Comparison of ENCODE assay signal across 1 cellular context in the genomic region with DNA sequence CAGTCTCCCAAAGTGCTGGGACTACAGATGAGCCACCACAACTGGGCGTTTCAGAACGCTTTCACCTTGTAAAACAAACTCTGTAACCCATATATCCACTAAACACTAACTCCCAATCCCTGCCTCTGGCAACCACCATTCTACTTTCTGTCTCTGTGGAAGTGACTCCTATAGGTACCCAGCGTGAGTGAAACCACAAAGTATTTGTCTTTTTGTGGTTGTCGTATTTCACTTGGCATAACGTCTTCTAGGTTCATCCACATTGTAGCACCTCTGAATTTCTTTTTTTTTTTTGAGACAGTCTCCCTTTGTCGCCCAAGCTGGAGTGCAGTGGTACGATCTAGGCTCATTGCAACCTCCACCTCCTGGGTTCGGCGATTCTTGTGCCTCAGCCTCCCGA.
TF ChIP-seq lines count a peak whose summit lies in the region.

No MANE protein-coding gene starts in this region.

TF ChIP-seq in WTC11, 78 proteins besides CTCF, POLR2A, EP300 and RAD21 (continued from another document):
- TF ChIP-seq, protein P1, sequence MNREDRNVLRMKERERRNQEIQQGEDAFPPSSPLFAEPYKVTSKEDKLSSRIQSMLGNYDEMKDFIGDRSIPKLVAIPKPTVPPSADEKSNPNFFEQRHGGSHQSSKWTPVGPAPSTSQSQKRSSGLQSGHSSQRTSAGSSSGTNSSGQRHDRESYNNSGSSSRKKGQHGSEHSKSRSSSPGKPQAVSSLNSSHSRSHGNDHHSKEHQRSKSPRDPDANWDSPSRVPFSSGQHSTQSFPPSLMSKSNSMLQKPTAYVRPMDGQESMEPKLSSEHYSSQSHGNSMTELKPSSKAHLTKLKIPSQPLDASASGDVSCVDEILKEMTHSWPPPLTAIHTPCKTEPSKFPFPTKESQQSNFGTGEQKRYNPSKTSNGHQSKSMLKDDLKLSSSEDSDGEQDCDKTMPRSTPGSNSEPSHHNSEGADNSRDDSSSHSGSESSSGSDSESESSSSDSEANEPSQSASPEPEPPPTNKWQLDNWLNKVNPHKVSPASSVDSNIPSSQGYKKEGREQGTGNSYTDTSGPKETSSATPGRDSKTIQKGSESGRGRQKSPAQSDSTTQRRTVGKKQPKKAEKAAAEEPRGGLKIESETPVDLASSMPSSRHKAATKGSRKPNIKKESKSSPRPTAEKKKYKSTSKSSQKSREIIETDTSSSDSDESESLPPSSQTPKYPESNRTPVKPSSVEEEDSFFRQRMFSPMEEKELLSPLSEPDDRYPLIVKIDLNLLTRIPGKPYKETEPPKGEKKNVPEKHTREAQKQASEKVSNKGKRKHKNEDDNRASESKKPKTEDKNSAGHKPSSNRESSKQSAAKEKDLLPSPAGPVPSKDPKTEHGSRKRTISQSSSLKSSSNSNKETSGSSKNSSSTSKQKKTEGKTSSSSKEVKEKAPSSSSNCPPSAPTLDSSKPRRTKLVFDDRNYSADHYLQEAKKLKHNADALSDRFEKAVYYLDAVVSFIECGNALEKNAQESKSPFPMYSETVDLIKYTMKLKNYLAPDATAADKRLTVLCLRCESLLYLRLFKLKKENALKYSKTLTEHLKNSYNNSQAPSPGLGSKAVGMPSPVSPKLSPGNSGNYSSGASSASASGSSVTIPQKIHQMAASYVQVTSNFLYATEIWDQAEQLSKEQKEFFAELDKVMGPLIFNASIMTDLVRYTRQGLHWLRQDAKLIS (CRISPR knock-in tag; IDR thresholded peaks at IDR 0.05; ENCODE audit: borderline replicate concordance): no peak
- TF ChIP-seq, protein P2, sequence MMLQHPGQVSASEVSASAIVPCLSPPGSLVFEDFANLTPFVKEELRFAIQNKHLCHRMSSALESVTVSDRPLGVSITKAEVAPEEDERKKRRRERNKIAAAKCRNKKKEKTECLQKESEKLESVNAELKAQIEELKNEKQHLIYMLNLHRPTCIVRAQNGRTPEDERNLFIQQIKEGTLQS (CRISPR knock-in tag; conservative IDR thresholded peaks at IDR 0.05): no peak
- TF ChIP-seq ESRRA (CRISPR knock-in tag; IDR thresholded peaks at IDR 0.05; ENCODE audit: borderline replicate concordance) (no peak), ZNF232 (CRISPR knock-in tag; IDR thresholded peaks at IDR 0.05) (no peak), NFYB (CRISPR knock-in tag; conservative IDR thresholded peaks at IDR 0.05; ENCODE audit: low read depth) (no peak), ZNF416 (CRISPR knock-in tag; IDR thresholded peaks at IDR 0.05) (no peak), GABPB1 (CRISPR knock-in tag; IDR thresholded peaks at IDR 0.05) (no peak)
- TF ChIP-seq, protein P3, sequence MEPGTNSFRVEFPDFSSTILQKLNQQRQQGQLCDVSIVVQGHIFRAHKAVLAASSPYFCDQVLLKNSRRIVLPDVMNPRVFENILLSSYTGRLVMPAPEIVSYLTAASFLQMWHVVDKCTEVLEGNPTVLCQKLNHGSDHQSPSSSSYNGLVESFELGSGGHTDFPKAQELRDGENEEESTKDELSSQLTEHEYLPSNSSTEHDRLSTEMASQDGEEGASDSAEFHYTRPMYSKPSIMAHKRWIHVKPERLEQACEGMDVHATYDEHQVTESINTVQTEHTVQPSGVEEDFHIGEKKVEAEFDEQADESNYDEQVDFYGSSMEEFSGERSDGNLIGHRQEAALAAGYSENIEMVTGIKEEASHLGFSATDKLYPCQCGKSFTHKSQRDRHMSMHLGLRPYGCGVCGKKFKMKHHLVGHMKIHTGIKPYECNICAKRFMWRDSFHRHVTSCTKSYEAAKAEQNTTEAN (CRISPR knock-in tag; IDR thresholded peaks at IDR 0.05): no peak
- TF ChIP-seq, protein P4, sequence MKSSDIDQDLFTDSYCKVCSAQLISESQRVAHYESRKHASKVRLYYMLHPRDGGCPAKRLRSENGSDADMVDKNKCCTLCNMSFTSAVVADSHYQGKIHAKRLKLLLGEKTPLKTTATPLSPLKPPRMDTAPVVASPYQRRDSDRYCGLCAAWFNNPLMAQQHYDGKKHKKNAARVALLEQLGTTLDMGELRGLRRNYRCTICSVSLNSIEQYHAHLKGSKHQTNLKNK (CRISPR knock-in tag; IDR thresholded peaks at IDR 0.05): no peak
- TF ChIP-seq, protein P5, sequence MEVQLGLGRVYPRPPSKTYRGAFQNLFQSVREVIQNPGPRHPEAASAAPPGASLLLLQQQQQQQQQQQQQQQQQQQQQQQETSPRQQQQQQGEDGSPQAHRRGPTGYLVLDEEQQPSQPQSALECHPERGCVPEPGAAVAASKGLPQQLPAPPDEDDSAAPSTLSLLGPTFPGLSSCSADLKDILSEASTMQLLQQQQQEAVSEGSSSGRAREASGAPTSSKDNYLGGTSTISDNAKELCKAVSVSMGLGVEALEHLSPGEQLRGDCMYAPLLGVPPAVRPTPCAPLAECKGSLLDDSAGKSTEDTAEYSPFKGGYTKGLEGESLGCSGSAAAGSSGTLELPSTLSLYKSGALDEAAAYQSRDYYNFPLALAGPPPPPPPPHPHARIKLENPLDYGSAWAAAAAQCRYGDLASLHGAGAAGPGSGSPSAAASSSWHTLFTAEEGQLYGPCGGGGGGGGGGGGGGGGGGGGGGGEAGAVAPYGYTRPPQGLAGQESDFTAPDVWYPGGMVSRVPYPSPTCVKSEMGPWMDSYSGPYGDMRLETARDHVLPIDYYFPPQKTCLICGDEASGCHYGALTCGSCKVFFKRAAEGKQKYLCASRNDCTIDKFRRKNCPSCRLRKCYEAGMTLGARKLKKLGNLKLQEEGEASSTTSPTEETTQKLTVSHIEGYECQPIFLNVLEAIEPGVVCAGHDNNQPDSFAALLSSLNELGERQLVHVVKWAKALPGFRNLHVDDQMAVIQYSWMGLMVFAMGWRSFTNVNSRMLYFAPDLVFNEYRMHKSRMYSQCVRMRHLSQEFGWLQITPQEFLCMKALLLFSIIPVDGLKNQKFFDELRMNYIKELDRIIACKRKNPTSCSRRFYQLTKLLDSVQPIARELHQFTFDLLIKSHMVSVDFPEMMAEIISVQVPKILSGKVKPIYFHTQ (CRISPR knock-in tag; IDR thresholded peaks at IDR 0.05): no peak
